ENCODE assay signal across 11 cellular contexts in genomic region chr9:126984969-126985368, GRCh38.
A peak's percentile ranks its signal among the peaks of the same experiment; 100 is the strongest.
DNase-seq lines count a peak whose midpoint lies in the region; ATAC-seq and TF ChIP-seq lines count a peak whose summit lies in the region.
"Had no signal": no experiment of that assay in that cellular context is flagged by ENCODE, and none has a peak within 500 bp of the region (broad histone marks: within the 10 kb centered on the region; RNA-seq: fewer than 3 reads in every experiment).

No MANE protein-coding gene starts in this region.

- DNase-seq in LNCaP clone FGC (ENCODE audit: low read depth) (peak; percentile 92), cerebellar nuclear complex (lab: John Stamatoyannopoulos, UW) (peak; percentile 19 to 48), mesenchymal stem cell (peak; percentile 22), middle frontal gyrus (ENCODE audit: extremely low spot score, low spot score) (no peak), NCI-H187 (lab: John Stamatoyannopoulos, UW) (no peak), GF-D8 (lab: John Stamatoyannopoulos, UW) (no peak)
- DNase-seq in stimulated activated naive CD8-positive, alpha-beta T cell treated with anti-CD3 and anti-CD28 coated beads, Interleukin-15, amount 100 ng/mL, for 72 hours, result no peak
- DNase-seq: amniotic stem cell had no signal

- peaks cover 48% of the 10 kb centered on the region for H3K4me1 Mint-ChIP-seq in stimulated activated naive CD8-positive, alpha-beta T cell treated with anti-CD3 and anti-CD28 coated beads, Interleukin-15, amount 100 ng/mL, for 72 hours

- no peaks in the 10 kb centered on the region for H3K79me1 ChIP-seq in mesenchymal stem cell (replicated peaks; ENCODE audit: low read length, poor library complexity, severe bottlenecking)

- H2BK15ac ChIP-seq in mesenchymal stem cell (ENCODE audit: low read depth, poor library complexity, severe bottlenecking), result no peak overlapping the region

- no peak overlapping the region for H3K9ac ChIP-seq in mesenchymal stem cell (ENCODE audit: low read length)

- no peak overlapping the region for H3K23ac ChIP-seq in mesenchymal stem cell (ENCODE audit: low read length in 2 of 2)

- H3K27me3 ChIP-seq in mesenchymal stem cell (ENCODE audit: control insufficient read depth in 1 of 2, insufficient read depth in 1 of 2, low read length in 2 of 2), result peaks cover 0 to 9% of the 10 kb centered on the region in 2 experiments

- H2BK5ac ChIP-seq in mesenchymal stem cell (ENCODE audit: low read depth, low read length, poor library complexity, severe bottlenecking), result no peak overlapping the region

- 72% methylated on average over 3 of the region's 3 CpGs for WGBS in mesenchymal stem cell

- H3K27ac ChIP-seq in C4-2B (peak overlapping the region; percentile 27; the same call in 1 of the 2 replicates), mesenchymal stem cell (ENCODE audit: low read length, poor library complexity, severe bottlenecking) (no peak overlapping the region)
- H3K27ac ChIP-seq: prostate gland had no signal

- H3K4me1 ChIP-seq in mesenchymal stem cell (ENCODE audit: control insufficient read depth, insufficient read depth, low read depth, low read length), result peaks cover 3% of the 10 kb centered on the region
- H3K4me1 ChIP-seq: prostate gland had no signal

- H3K4me2 ChIP-seq in mesenchymal stem cell (ENCODE audit: low read length, poor library complexity, severe bottlenecking), result no peak overlapping the region

- no peaks in the 10 kb centered on the region for H3K36me3 ChIP-seq in mesenchymal stem cell (ENCODE audit: control insufficient read depth in 1 of 2, insufficient read depth in 2 of 2, low read depth in 1 of 2, low read length in 2 of 2)
- H3K36me3 ChIP-seq: prostate gland had no signal

- H3K14ac ChIP-seq in mesenchymal stem cell (ENCODE audit: low read length in 2 of 2), result peak overlapping the region in 1 of 2 experiments; percentile 23

- TF ChIP-seq CTCF in C4-2B (conservative IDR thresholded peaks at IDR 0.05) (no peak), LNCaP clone FGC (IDR thresholded peaks at IDR 0.05; ENCODE audit: control insufficient read depth, extremely low read depth, insufficient read depth) (no peak)

- no peak overlapping the region for H2BK12ac ChIP-seq in mesenchymal stem cell (ENCODE audit: low read length in 2 of 2)

- H3K4me3 ChIP-seq in LNCaP clone FGC (ENCODE audit: low read depth, low read length), result no peak overlapping the region
- H3K4me3 ChIP-seq in mesenchymal stem cell (ENCODE audit: insufficient read depth in 1 of 2, low read depth in 1 of 2, low read length in 2 of 2), result no peak overlapping the region
- H3K4me3 ChIP-seq: prostate gland had no signal

- H2AFZ ChIP-seq in mesenchymal stem cell (ENCODE audit: low read depth, low read length), result no peak overlapping the region

- no peak overlapping the region for H3K18ac ChIP-seq in mesenchymal stem cell (ENCODE audit: low read depth in 1 of 2, low read length in 2 of 2)

- no peak overlapping the region for H3K27ac Mint-ChIP-seq in stimulated activated naive CD8-positive, alpha-beta T cell treated with anti-CD3 and anti-CD28 coated beads, Interleukin-15, amount 100 ng/mL, for 72 hours

- peaks cover 0 to 7% of the 10 kb centered on the region in 2 donors for H3K9me3 Mint-ChIP-seq in stimulated activated naive CD8-positive, alpha-beta T cell treated with anti-CD3 and anti-CD28 coated beads, Interleukin-15, amount 100 ng/mL, for 72 hours

- no peak overlapping the region for H4K91ac ChIP-seq in mesenchymal stem cell (ENCODE audit: low read length)

- peak overlapping the region; percentile 35 for H4K8ac ChIP-seq in mesenchymal stem cell (ENCODE audit: low read length)

- peaks cover 11% of the 10 kb centered on the region for H3K9me3 ChIP-seq in mesenchymal stem cell (ENCODE audit: control insufficient read depth, low read length)
- H3K9me3 ChIP-seq: prostate gland had no signal

- no peak overlapping the region for H3K4me3 Mint-ChIP-seq in stimulated activated naive CD8-positive, alpha-beta T cell treated with anti-CD3 and anti-CD28 coated beads, Interleukin-15, amount 100 ng/mL, for 72 hours
- H3K4me3 Mint-ChIP-seq: memory B cell had no signal

- peaks cover 79% of the 10 kb centered on the region for H3K27me3 Mint-ChIP-seq in stimulated activated naive CD8-positive, alpha-beta T cell treated with anti-CD3 and anti-CD28 coated beads, Interleukin-15, amount 100 ng/mL, for 72 hours

- no peak overlapping the region for H2BK120ac ChIP-seq in mesenchymal stem cell (ENCODE audit: low read depth, low read length)

- H3K4ac ChIP-seq in mesenchymal stem cell (ENCODE audit: low read depth in 1 of 2, low read length in 2 of 2), result no peak overlapping the region

- no peak for ATAC-seq in stimulated activated naive CD8-positive, alpha-beta T cell treated with anti-CD3 and anti-CD28 coated beads, Interleukin-15, amount 100 ng/mL, for 72 hours

- no peak overlapping the region for H2AK5ac ChIP-seq in mesenchymal stem cell (ENCODE audit: low read length, severe bottlenecking)

Comparison
In these comparisons a context has a peak if more than half of its experiments do, and no peak if none do; other contexts are left out.
1. DNase-seq: peak in LNCaP clone FGC (single experiment), cerebellar nuclear complex (2 of 2) and mesenchymal stem cell (single experiment); none in middle frontal gyrus (single experiment), NCI-H187 (0 of 2), stimulated activated naive CD8-positive, alpha-beta T cell treated with anti-CD3 and anti-CD28 coated beads, Interleukin-15, amount 100 ng/mL, for 72 hours (0 of 2) and GF-D8 (single experiment).